Comparison of ENCODE assay signal across 8 cellular contexts in the genomic region with DNA sequence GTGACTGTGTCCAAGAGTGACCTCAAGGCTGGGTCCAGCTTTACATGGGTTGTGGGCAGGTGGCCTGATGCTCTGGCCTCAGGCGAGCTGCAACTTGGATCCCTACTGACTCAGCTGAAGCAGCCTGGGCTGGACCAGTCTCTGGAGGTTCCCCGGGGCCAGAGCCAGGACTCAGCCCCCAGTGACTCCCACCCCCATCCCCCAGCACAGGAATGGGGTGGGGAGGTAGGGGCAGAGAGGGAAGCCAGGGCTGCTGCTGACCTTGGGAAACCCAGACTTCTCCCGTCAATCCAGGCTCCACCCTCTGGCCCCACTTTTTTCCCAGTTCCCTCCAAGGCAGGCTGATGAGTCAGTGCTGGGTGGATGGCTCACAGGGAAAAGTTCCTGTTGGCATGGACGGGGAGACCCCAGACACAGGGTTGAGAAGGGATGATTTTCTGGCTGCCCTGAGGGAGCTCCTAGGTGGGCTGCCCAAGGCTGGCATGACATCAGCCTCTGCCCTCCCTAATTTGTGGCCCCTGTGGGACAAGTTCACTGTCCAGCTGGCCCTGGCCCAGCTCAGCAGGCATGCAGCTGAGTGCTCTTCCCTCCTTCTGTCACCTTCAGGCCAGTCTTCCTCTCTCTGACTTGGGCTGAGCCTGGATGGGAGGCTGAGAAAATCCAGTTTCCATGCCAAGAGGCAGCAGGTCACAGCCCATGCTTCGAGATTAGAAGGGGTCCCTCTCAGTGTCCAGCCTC. TPM values are rescaled to one million over a fixed set of nuclear protein-coding genes. Genes with fewer than 3 reads are reported as not detected.
DNase-seq lines count a peak whose midpoint lies in the region; ATAC-seq and TF ChIP-seq lines count a peak whose summit lies in the region.

No MANE protein-coding gene starts in this region.

- H3K27ac Mint-ChIP-seq in activated T-helper 17 cell treated with anti-CD3 and anti-CD28 coated beads, Interleukin-2, amount 50 U/mL, for 72 hours, result peak overlapping the region; percentile 97

- POLR2A ChIA-PET in HEK293T (lab: Yijun Ruan, JAX), result interaction anchor here (1.1 to 3.0 kb wide), 2 partner anchors 8 to 24 kb away, joined by 3 to 11 read pairs; no protein-coding TSS in a partner anchor

- H3K36me3 Mint-ChIP-seq in activated T-helper 17 cell treated with anti-CD3 and anti-CD28 coated beads, Interleukin-2, amount 50 U/mL, for 72 hours (ENCODE audit: low read depth), result peaks cover 69% of the 10 kb centered on the region

- H3K27ac ChIP-seq in heart left ventricle (peak overlapping the region; percentile 36 to 96 (median 94)), prostate gland (peak overlapping the region; percentile 94 to 97)

- H3K27me3 Mint-ChIP-seq in activated T-helper 17 cell treated with anti-CD3 and anti-CD28 coated beads, Interleukin-2, amount 50 U/mL, for 72 hours, result no peaks in the 10 kb centered on the region

- ATAC-seq in HG03354 (IDR thresholded peaks at IDR 0.05; ENCODE audit: poor library complexity, severe bottlenecking, unreplicated experiment), result peak; percentile 6
- ATAC-seq in activated T-helper 17 cell treated with anti-CD3 and anti-CD28 coated beads, Interleukin-2, amount 50 U/mL, for 72 hours (replicated peaks), result no peak
- peak; percentile 10 to 52 (median 48) for ATAC-seq in heart left ventricle
- ATAC-seq in HG02884 (IDR thresholded peaks at IDR 0.05; ENCODE audit: unreplicated experiment), result no peak

- H3K27me3 ChIP-seq in heart left ventricle, result no peaks in the 10 kb centered on the region
- H3K27me3 ChIP-seq in prostate gland (replicated peaks; ENCODE audit: insufficient read depth), result no peaks in the 10 kb centered on the region

- no peaks in the 10 kb centered on the region for H3K9me3 Mint-ChIP-seq in activated T-helper 17 cell treated with anti-CD3 and anti-CD28 coated beads, Interleukin-2, amount 50 U/mL, for 72 hours

- WGBS in heart left ventricle, 4 donors, result 7 to 23% (median 19%) methylated on average over 5 of the region's 5 CpGs
- WGBS in prostate gland, result 10% methylated on average over 5 of the region's 5 CpGs

- H3K4me1 ChIP-seq in heart left ventricle, result peaks cover 20 to 92% (median 68%) of the 10 kb centered on the region in 12 donors
- peaks cover 33% of the 10 kb centered on the region for H3K4me1 ChIP-seq in prostate gland (replicated peaks)

- H3K9me3 ChIP-seq in heart left ventricle, result no peaks in the 10 kb centered on the region
- H3K9me3 ChIP-seq in prostate gland, result no peaks in the 10 kb centered on the region

- peaks cover 27% of the 10 kb centered on the region for H3K4me1 Mint-ChIP-seq in activated T-helper 17 cell treated with anti-CD3 and anti-CD28 coated beads, Interleukin-2, amount 50 U/mL, for 72 hours

- CTCF ChIA-PET in HEK293T (lab: Yijun Ruan, JAX), result interaction anchor here (1.3 kb wide), 1 partner anchor 11 kb away, joined by 11 read pairs; no protein-coding TSS in a partner anchor

- intact Hi-C loops in heart left ventricle (cut with DNase I) (no loop called here), prostate gland (cut with DNase I) (no loop called here)

- TF ChIP-seq CTCF in heart left ventricle (IDR thresholded peaks at IDR 0.05) (no peak), prostate gland (IDR thresholded peaks at IDR 0.05) (no peak)

- DNase-seq in CD1c-positive myeloid dendritic cell (ENCODE audit: extremely low spot score), result peak; percentile 70
- peak in 4 of 5 donors; percentile 65 to 77 (median 72) for DNase-seq in heart left ventricle
- DNase-seq in prostate gland (ENCODE audit: low spot score), result no peak
- DNase-seq in MV-4-11 (lab: John Stamatoyannopoulos, UW), result no peak
- DNase-seq in HEK293T (ENCODE audit: extremely low spot score), result no peak

- H3K4me3 ChIP-seq in heart left ventricle, result peak overlapping the region in 11 of 12 donors; percentile 13 to 93 (median 86)
- peak overlapping the region; percentile 89 to 94 for H3K4me3 ChIP-seq in prostate gland

- H3K4me3 Mint-ChIP-seq in activated T-helper 17 cell treated with anti-CD3 and anti-CD28 coated beads, Interleukin-2, amount 50 U/mL, for 72 hours, result peak overlapping the region; percentile 97

- TF ChIP-seq POLR2A in heart left ventricle (IDR thresholded peaks at IDR 0.05) (peak in 1 of 2 donors; percentile 28), prostate gland (IDR thresholded peaks at IDR 0.05) (peak; percentile 54)

- peaks cover 0 to 51% (median 31%) of the 10 kb centered on the region in 9 donors for H3K36me3 ChIP-seq in heart left ventricle
- peaks cover 21 to 28% of the 10 kb centered on the region in 2 donors for H3K36me3 ChIP-seq in prostate gland

TF ChIP-seq in HEK293T, 16 proteins besides CTCF, POLR2A, EP300 and RAD21:
- TF ChIP-seq SUZ12 (IDR thresholded peaks at IDR 0.05), result no peak
- no peak for TF ChIP-seq HDGF (IDR thresholded peaks at IDR 0.05; ENCODE audit: borderline replicate concordance)
- TF ChIP-seq CTBP1 (IDR thresholded peaks at IDR 0.05; ENCODE audit: borderline replicate concordance), result no peak
- no peak for TF ChIP-seq FOXM1 (IDR thresholded peaks at IDR 0.05; ENCODE audit: borderline replicate concordance)
- TF ChIP-seq FOXK2 (IDR thresholded peaks at IDR 0.05), result no peak

RNA-seq across cellular contexts. Expression of a gene that starts 2.2 kb away (rescaled TPM):
- total RNA-seq in activated T-helper 17 cell treated with anti-CD3 and anti-CD28 coated beads, Interleukin-2, amount 50 U/mL, for 72 hours, result 10 to 100 TPM; 40.1 to 73.3 TPM
- 1 to 10 TPM; 1.8 to 8.5 (median 4.5) TPM for total RNA-seq in heart left ventricle
- 1 to 10 TPM; 2.4 to 6.7 TPM for polyA plus RNA-seq in heart left ventricle
- 10 to 100 TPM; 74.4 to 97.1 TPM for total RNA-seq in prostate gland

RNA-seq across cellular contexts. Expression of a gene that starts 37.9 kb away (rescaled TPM):
- total RNA-seq in activated T-helper 17 cell treated with anti-CD3 and anti-CD28 coated beads, Interleukin-2, amount 50 U/mL, for 72 hours, result 10 to 100 TPM; 53.1 to 56.8 TPM
- 10 to 100 TPM; 28.9 to 51.3 (median 39.6) TPM for total RNA-seq in heart left ventricle
- polyA plus RNA-seq in heart left ventricle, result 10 to 100 TPM; 27.4 to 55.7 TPM
- total RNA-seq in prostate gland, result 100 to 1,000 TPM; 175 to 252 TPM

Comparison
In these comparisons a context has a peak if more than half of its experiments do, and no peak if none do; other contexts are left out.
1. DNase-seq: peak in CD1c-positive myeloid dendritic cell (single experiment) and heart left ventricle (4 of 5); none in prostate gland (single experiment), MV-4-11 (single experiment) and HEK293T (single experiment).
2. ATAC-seq: peak in HG03354 (single experiment) and heart left ventricle (4 of 4); none in activated T-helper 17 cell treated with anti-CD3 and anti-CD28 coated beads, Interleukin-2, amount 50 U/mL, for 72 hours (single experiment) and HG02884 (single experiment).
3. RNA of a gene that starts 2.2 kb away (total RNA-seq): 74.4 to 97.1 TPM in prostate gland and 40.1 to 73.3 TPM in activated T-helper 17 cell treated with anti-CD3 and anti-CD28 coated beads, Interleukin-2, amount 50 U/mL, for 72 hours; 1.8 to 8.5 TPM in heart left ventricle; every median in the first group is over 4 times any median in the second.